8 cellular contexts compared by ENCODE assay signal in genomic region chr16:22300427-22301071, GRCh38. TPM values are rescaled to one million over a fixed set of nuclear protein-coding genes. Genes with fewer than 3 reads are reported as not detected.
DNase-seq lines count a peak whose midpoint lies in the region; ATAC-seq and TF ChIP-seq lines count a peak whose summit lies in the region.

No MANE protein-coding gene starts in this region.

- no peak overlapping the region for H2BK15ac ChIP-seq in IMR-90 (ENCODE audit: low read depth, low read length)

- peaks cover 13% of the 10 kb centered on the region for H3K36me3 ChIP-seq in IMR-90 (ENCODE audit: control insufficient read depth, insufficient read depth, low read length)
- H3K36me3 ChIP-seq in kidney epithelial cell (ENCODE audit: control insufficient read depth, insufficient read depth, low read length) = no peaks in the 10 kb centered on the region

- H4K91ac ChIP-seq in IMR-90 (ENCODE audit: insufficient read depth, low read depth, low read length) = no peak overlapping the region

- dilution Hi-C loops in IMR-90 (cut with HindIII; ENCODE audit: low sequenced_read_pairs, unreplicated experiment) = no loop called here

- no peaks in the 10 kb centered on the region for H3K9me3 ChIP-seq in IMR-90 (ENCODE audit: control insufficient read depth, insufficient read depth, low read length)

- no peak overlapping the region for H3K9ac ChIP-seq in IMR-90 (ENCODE audit: low read depth, low read length)

- TF ChIP-seq CTCF in Calu3 (IDR thresholded peaks at IDR 0.05; ENCODE audit: unreplicated experiment) (peak; percentile 58), IMR-90 (conservative IDR thresholded peaks at IDR 0.05; ENCODE audit: low read depth, low read length) (peak; percentile 67), kidney epithelial cell (IDR thresholded peaks at IDR 0.05; ENCODE audit: insufficient read depth, low read length, poor library complexity, severe bottlenecking) (peak; percentile 73)

- peak; percentile 66 for DNase-seq in Calu3
- DNase-seq in IMR-90 = peak; percentile 62
- peak; percentile 65 to 73 for DNase-seq in T47D (ENCODE audit: low read depth in 1 of 2, low spot score in 1 of 2)
- no peak for DNase-seq in kidney epithelial cell (ENCODE audit: low read depth)
- no peak for DNase-seq in stimulated activated naive B cell treated with anti-CD40 and anti-IgM and Interleukin-4, amounts not matched to agents 10 μg/mL and 1 μg/mL and 100 μg/mL, for 72 hours
- DNase-seq in NCI-H187 treated with DMSO at 0.1 percent for 48 hours (lab: John Stamatoyannopoulos, UW) = no peak
- DNase-seq in GM19238 (ENCODE audit: insufficient read length, low spot score) = no peak

- CTCF ChIA-PET in Calu3 (lab: Charles Lee) = interaction anchor here (0.6 to 1.2 kb wide), 4 partner anchors 21 to 97 kb away, joined by 3 to 5 read pairs (median 4); partner anchors contain the start of gene EEF2K
- CTCF ChIA-PET in IMR-90 (lab: Yijun Ruan, JAX) = interaction anchor here (0.6 to 2.5 kb wide), 16 partner anchors 9 to 302 kb away, joined by 3 to 8 read pairs (median 5); partner anchors contain the start of gene EEF2K

- POLR2A ChIA-PET in IMR-90 (lab: Charles Lee; ENCODE audit: unreplicated experiment) = no interaction called here

- BruUV-seq in Calu3 (replicated peaks; lab: Mats Ljungman, UMichigan) (no TSS peak), IMR-90 (replicated peaks; lab: Mats Ljungman, UMichigan) (no TSS peak)

- no peak overlapping the region for H3K23ac ChIP-seq in IMR-90 (ENCODE audit: low read depth, low read length)

- H3K27me3 ChIP-seq in IMR-90 (ENCODE audit: control insufficient read depth, insufficient read depth, low read length) (no peaks in the 10 kb centered on the region), kidney epithelial cell (ENCODE audit: control insufficient read depth, insufficient read depth, low read length) (no peaks in the 10 kb centered on the region)

- H3K4me3 ChIP-seq in IMR-90 (ENCODE audit: insufficient read depth, low read depth, low read length) (no peak overlapping the region), kidney epithelial cell (ENCODE audit: low read depth, low read length) (no peak overlapping the region)

- H3K27me3 Mint-ChIP-seq in Calu3 (ENCODE audit: unreplicated experiment) = no peaks in the 10 kb centered on the region
- H3K27me3 Mint-ChIP-seq in T-helper 1 cell treated with Interleukin-12 subunit alpha and Interleukin-12 subunit beta and Interleukin-4 antibody, amounts not matched to agents 30 μg/mL and 1 μg/mL, for 36 hours (ENCODE audit: low read depth) = no peaks in the 10 kb centered on the region
- H3K27me3 Mint-ChIP-seq in stimulated activated naive B cell treated with anti-CD40 and anti-IgM and Interleukin-4, amounts not matched to agents 10 μg/mL and 1 μg/mL and 100 μg/mL, for 72 hours = peaks cover 5 to 6% of the 10 kb centered on the region in 2 donors

- no peak overlapping the region for H3K4ac ChIP-seq in IMR-90 (ENCODE audit: low read depth, low read length)

- H4K5ac ChIP-seq in IMR-90 (ENCODE audit: low read depth, low read length) = no peak overlapping the region

- no peak overlapping the region for H3K56ac ChIP-seq in IMR-90 (ENCODE audit: extremely low read depth, insufficient read depth, low read length)

- peaks cover 13 to 69% of the 10 kb centered on the region in 2 experiments for H3K79me1 ChIP-seq in IMR-90 (ENCODE audit: low read depth in 1 of 2, low read length in 2 of 2)

- no peak overlapping the region for H3K27ac ChIP-seq in IMR-90 (ENCODE audit: insufficient read depth, low read length)

- H3K36me3 Mint-ChIP-seq in Calu3 (ENCODE audit: insufficient read depth, unreplicated experiment) = peaks cover 59% of the 10 kb centered on the region
- peaks cover 28% of the 10 kb centered on the region for H3K36me3 Mint-ChIP-seq in T-helper 1 cell treated with Interleukin-12 subunit alpha and Interleukin-12 subunit beta and Interleukin-4 antibody, amounts not matched to agents 30 μg/mL and 1 μg/mL, for 36 hours (ENCODE audit: low read depth)
- peaks cover 40 to 62% of the 10 kb centered on the region in 2 donors for H3K36me3 Mint-ChIP-seq in stimulated activated naive B cell treated with anti-CD40 and anti-IgM and Interleukin-4, amounts not matched to agents 10 μg/mL and 1 μg/mL and 100 μg/mL, for 72 hours

- H3K14ac ChIP-seq in IMR-90 (replicated peaks; ENCODE audit: low read depth, low read length) = no peak overlapping the region

- H3K9me3 Mint-ChIP-seq in Calu3 (ENCODE audit: low read depth, unreplicated experiment) = no peaks in the 10 kb centered on the region
- no peaks in the 10 kb centered on the region for H3K9me3 Mint-ChIP-seq in T-helper 1 cell treated with Interleukin-12 subunit alpha and Interleukin-12 subunit beta and Interleukin-4 antibody, amounts not matched to agents 30 μg/mL and 1 μg/mL, for 36 hours
- peaks cover 0 to 2% of the 10 kb centered on the region in 2 donors for H3K9me3 Mint-ChIP-seq in stimulated activated naive B cell treated with anti-CD40 and anti-IgM and Interleukin-4, amounts not matched to agents 10 μg/mL and 1 μg/mL and 100 μg/mL, for 72 hours

- H3K9me1 ChIP-seq in IMR-90 (ENCODE audit: insufficient read depth, low read length) = peaks cover 2% of the 10 kb centered on the region; the same call in 1 of the 2 replicates

- no peak for TF ChIP-seq POLR2A in IMR-90 (IDR thresholded peaks at IDR 0.05; ENCODE audit: low read depth, low read length)

- no peak overlapping the region for H2BK20ac ChIP-seq in IMR-90 (ENCODE audit: low read depth, low read length)

- ATAC-seq in IMR-90 (ENCODE audit: low read depth) = peak; percentile 15
- ATAC-seq in stimulated activated naive B cell treated with anti-CD40 and anti-IgM and Interleukin-4, amounts not matched to agents 10 μg/mL and 1 μg/mL and 100 μg/mL, for 72 hours (replicated peaks) = no peak

- H4K20me1 ChIP-seq in IMR-90 (ENCODE audit: insufficient read depth, low read length) = peaks cover 56% of the 10 kb centered on the region

- H2AFZ ChIP-seq in IMR-90 (replicated peaks; ENCODE audit: low read length, poor library complexity) = peak overlapping the region; percentile 8

- no peak overlapping the region for H2AK9ac ChIP-seq in IMR-90 (replicated peaks; ENCODE audit: low read depth, low read length, poor library complexity)

- in situ Hi-C loops in IMR-90 (cut with MboI; ENCODE audit: low sequenced_read_pairs) (no loop called here), T47D (cut with HindIII; ENCODE audit: low pct_unique_long_range_greater_than_20kb, low sequenced_read_pairs) (no loop called here)

- no peak overlapping the region for H3K27ac Mint-ChIP-seq in Calu3 (ENCODE audit: unreplicated experiment)
- peak overlapping the region; percentile 53 for H3K27ac Mint-ChIP-seq in T-helper 1 cell treated with Interleukin-12 subunit alpha and Interleukin-12 subunit beta and Interleukin-4 antibody, amounts not matched to agents 30 μg/mL and 1 μg/mL, for 36 hours
- peak overlapping the region; percentile 62 for H3K27ac Mint-ChIP-seq in stimulated activated naive B cell treated with anti-CD40 and anti-IgM and Interleukin-4, amounts not matched to agents 10 μg/mL and 1 μg/mL and 100 μg/mL, for 72 hours

- no peak overlapping the region for H3K18ac ChIP-seq in IMR-90 (ENCODE audit: low read depth, low read length)

- H3K4me3 Mint-ChIP-seq in Calu3 (ENCODE audit: low read depth, unreplicated experiment) = no peak overlapping the region
- no peak overlapping the region for H3K4me3 Mint-ChIP-seq in T-helper 1 cell treated with Interleukin-12 subunit alpha and Interleukin-12 subunit beta and Interleukin-4 antibody, amounts not matched to agents 30 μg/mL and 1 μg/mL, for 36 hours
- H3K4me3 Mint-ChIP-seq in stimulated activated naive B cell treated with anti-CD40 and anti-IgM and Interleukin-4, amounts not matched to agents 10 μg/mL and 1 μg/mL and 100 μg/mL, for 72 hours = no peak overlapping the region

- 66% methylated on average over 7 of the region's 8 CpGs; no CpG with 5 or more reads in 1 of the 2 experiments for WGBS in IMR-90 (ENCODE audit: extremely low coverage in 2 of 2, insufficient read length in 1 of 2), 2 experiments

- H2BK120ac ChIP-seq in IMR-90 (ENCODE audit: low read depth, low read length) = no peak overlapping the region

- H3K4me1 ChIP-seq in IMR-90 (ENCODE audit: control insufficient read depth, insufficient read depth, low read length) = peaks cover 2% of the 10 kb centered on the region; the same call in 1 of the 2 replicates

- H2BK5ac ChIP-seq in IMR-90 (ENCODE audit: low read depth, low read length, poor library complexity, severe bottlenecking) = no peak overlapping the region

- TF ChIP-seq RAD21 in IMR-90 (IDR thresholded peaks at IDR 0.05; ENCODE audit: low read length) = peak; percentile 46

- H3K4me2 ChIP-seq in IMR-90 (ENCODE audit: low read depth, low read length) = no peak overlapping the region

- peaks cover 22% of the 10 kb centered on the region for H3K4me1 Mint-ChIP-seq in Calu3 (ENCODE audit: low read depth, unreplicated experiment)
- peaks cover 31% of the 10 kb centered on the region for H3K4me1 Mint-ChIP-seq in T-helper 1 cell treated with Interleukin-12 subunit alpha and Interleukin-12 subunit beta and Interleukin-4 antibody, amounts not matched to agents 30 μg/mL and 1 μg/mL, for 36 hours (ENCODE audit: low read depth)
- H3K4me1 Mint-ChIP-seq in stimulated activated naive B cell treated with anti-CD40 and anti-IgM and Interleukin-4, amounts not matched to agents 10 μg/mL and 1 μg/mL and 100 μg/mL, for 72 hours = peaks cover 38 to 67% of the 10 kb centered on the region in 2 donors

- no peak overlapping the region for H2AK5ac ChIP-seq in IMR-90 (ENCODE audit: low read depth, low read length)

- H4K8ac ChIP-seq in IMR-90 (ENCODE audit: low read depth in 2 of 2, low read length in 2 of 2) = no peak overlapping the region

- intact Hi-C loops in Calu3 (cut with micrococcal nuclease; ENCODE audit: unreplicated experiment) (no loop called here), IMR-90 (cut with micrococcal nuclease) (no loop called here)

TF ChIP-seq in IMR-90, 13 proteins besides CTCF, POLR2A, EP300 and RAD21 (continues in another document):
- TF ChIP-seq NFE2L2 (IDR thresholded peaks at IDR 0.05; ENCODE audit: low read depth, low read length) (no peak), MAFK (IDR thresholded peaks at IDR 0.05; ENCODE audit: low read depth, low read length) (no peak)
- TF ChIP-seq, protein P1, sequence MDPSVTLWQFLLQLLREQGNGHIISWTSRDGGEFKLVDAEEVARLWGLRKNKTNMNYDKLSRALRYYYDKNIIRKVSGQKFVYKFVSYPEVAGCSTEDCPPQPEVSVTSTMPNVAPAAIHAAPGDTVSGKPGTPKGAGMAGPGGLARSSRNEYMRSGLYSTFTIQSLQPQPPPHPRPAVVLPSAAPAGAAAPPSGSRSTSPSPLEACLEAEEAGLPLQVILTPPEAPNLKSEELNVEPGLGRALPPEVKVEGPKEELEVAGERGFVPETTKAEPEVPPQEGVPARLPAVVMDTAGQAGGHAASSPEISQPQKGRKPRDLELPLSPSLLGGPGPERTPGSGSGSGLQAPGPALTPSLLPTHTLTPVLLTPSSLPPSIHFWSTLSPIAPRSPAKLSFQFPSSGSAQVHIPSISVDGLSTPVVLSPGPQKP (IDR thresholded peaks at IDR 0.05; ENCODE audit: borderline replicate concordance, low read depth, low read length) = no peak

RNA-seq across cellular contexts. Expression of gene POLR3E, which starts 3.3 kb away (rescaled TPM):
- 95.2 and 96.4 TPM in 2 replicates for total RNA-seq in Calu3 (2022)
- total RNA-seq in IMR-90 (2012; rRNA removed) = 19.9 and 71.1 TPM in 2 replicates
- 46.0 and 49.5 TPM in 2 replicates for polyA plus RNA-seq in IMR-90 (2012; rRNA removed)
- 19.8 and 21.1 TPM in 2 replicates for polyA plus RNA-seq in IMR-90 (2012; cell fraction: cytosol; rRNA removed)
- 49.8 and 64.8 TPM in 2 replicates for polyA plus RNA-seq in IMR-90 (2012; cell fraction: nucleus; rRNA removed; ENCODE audit: low replicate concordance)
- total RNA-seq in kidney epithelial cell = 33.1 and 39.4 TPM in 2 replicates

Comparison
In these comparisons a context has a peak if more than half of its experiments do, and no peak if none do; other contexts are left out.
1. DNase-seq: peak in Calu3 (single experiment), IMR-90 (single experiment) and T47D (2 of 2); none in kidney epithelial cell (single experiment), stimulated activated naive B cell treated with anti-CD40 and anti-IgM and Interleukin-4, amounts not matched to agents 10 μg/mL and 1 μg/mL and 100 μg/mL, for 72 hours (single experiment), NCI-H187 treated with DMSO at 0.1 percent for 48 hours (single experiment) and GM19238 (single experiment).
2. Peak in every context shown above with its lines, with median percentiles within 50 percentile points of each other: CTCF ChIP-seq.